Comparison of ENCODE assay signal across 1 cellular context in genomic region chr14:68607852-68608232, GRCh38.
A peak's percentile ranks its signal among the peaks of the same experiment; 100 is the strongest.
TF ChIP-seq lines count a peak whose summit lies in the region.

No MANE protein-coding gene starts in this region.

TF ChIP-seq in HepG2, 621 proteins besides CTCF, POLR2A, EP300 and RAD21 (continued from another document and continues in another):
- TF ChIP-seq HMGXB3 (CRISPR knock-in tag; IDR thresholded peaks at IDR 0.05; ENCODE audit: borderline replicate concordance) (no peak), ZNF768 (CRISPR knock-in tag; IDR thresholded peaks at IDR 0.05) (no peak), ZNF513 (CRISPR knock-in tag; conservative IDR thresholded peaks at IDR 0.05) (no peak), HMGXB4 (CRISPR knock-in tag; IDR thresholded peaks at IDR 0.05; ENCODE audit: borderline replicate concordance in 1 of 2, low read depth in 1 of 2) (no peak), SMARCC2 (IDR thresholded peaks at IDR 0.05) (no peak), PPARG (CRISPR knock-in tag; conservative IDR thresholded peaks at IDR 0.05) (no peak), AHDC1 (CRISPR knock-in tag; IDR thresholded peaks at IDR 0.05; ENCODE audit: borderline replicate concordance) (no peak), MED1 (CRISPR knock-in tag; IDR thresholded peaks at IDR 0.05) (no peak), ZKSCAN5 (CRISPR knock-in tag; IDR thresholded peaks at IDR 0.05) (no peak), ZNF687 (CRISPR knock-in tag; IDR thresholded peaks at IDR 0.05) (peak; percentile 51; the same call in 1 of the 2 replicates), ARID2 (CRISPR knock-in tag; IDR thresholded peaks at IDR 0.05; ENCODE audit: borderline replicate concordance) (peak; percentile 11; the same call in 1 of the 2 replicates), BCL3 (CRISPR knock-in tag; IDR thresholded peaks at IDR 0.05) (no peak), SNAPC2 (CRISPR knock-in tag; IDR thresholded peaks at IDR 0.05) (no peak), ZSCAN31 (CRISPR knock-in tag; IDR thresholded peaks at IDR 0.05; ENCODE audit: low read depth) (0 out of 2 replicates have a peak, but pooled peaks have one; percentile 11), FOSL2 (CRISPR knock-in tag; IDR thresholded peaks at IDR 0.05) (no peak), GRHL1 (CRISPR knock-in tag; conservative IDR thresholded peaks at IDR 0.05) (no peak), REL (CRISPR knock-in tag; conservative IDR thresholded peaks at IDR 0.05) (no peak), MXD4 (CRISPR knock-in tag; IDR thresholded peaks at IDR 0.05) (0 out of 2 replicates have a peak, but pooled peaks have one; percentile 28), AGO1 (IDR thresholded peaks at IDR 0.05; ENCODE audit: low read depth, low read length, poor library complexity, severe bottlenecking) (peak; percentile 9), U2AF2 (IDR thresholded peaks at IDR 0.05; ENCODE audit: low read depth, low read length) (no peak), NFATC3 (CRISPR knock-in tag; IDR thresholded peaks at IDR 0.05) (no peak), ATF3 (CRISPR knock-in tag; IDR thresholded peaks at IDR 0.05) (no peak), ZSCAN29 (CRISPR knock-in tag; conservative IDR thresholded peaks at IDR 0.05) (no peak), MYC (CRISPR knock-in tag; IDR thresholded peaks at IDR 0.05; ENCODE audit: borderline replicate concordance) (0 out of 2 replicates have a peak, but pooled peaks have one; percentile 5), RBFOX2 (IDR thresholded peaks at IDR 0.05; ENCODE audit: low read depth, low read length) (no peak), SIX4 (CRISPR knock-in tag; IDR thresholded peaks at IDR 0.05) (no peak), PRMT3 (CRISPR knock-in tag; IDR thresholded peaks at IDR 0.05; ENCODE audit: borderline replicate concordance, low read depth) (no peak), FOXO4 (CRISPR knock-in tag; conservative IDR thresholded peaks at IDR 0.05) (0 out of 2 replicates have a peak, but pooled peaks have one; percentile 91), MAX (IDR thresholded peaks at IDR 0.05) (peak; percentile 15; the same call in 1 of the 2 replicates), KLF16 (CRISPR knock-in tag; IDR thresholded peaks at IDR 0.05) (0 out of 4 replicates have a peak, but pooled peaks of 1 of the 2 experiments have one; percentile 7), GATAD2A (CRISPR knock-in tag; IDR thresholded peaks at IDR 0.05) (no peak), PHF21A (CRISPR knock-in tag; IDR thresholded peaks at IDR 0.05) (no peak), SMC3 (IDR thresholded peaks at IDR 0.05; ENCODE audit: low read length) (no peak), ZNF776 (CRISPR knock-in tag; IDR thresholded peaks at IDR 0.05) (peak; percentile 13; the same call in 1 of the 2 replicates), CBX5 (CRISPR knock-in tag; IDR thresholded peaks at IDR 0.05; ENCODE audit: borderline replicate concordance) (no peak)
